17 cellular contexts compared by ENCODE assay signal in the genomic region with DNA sequence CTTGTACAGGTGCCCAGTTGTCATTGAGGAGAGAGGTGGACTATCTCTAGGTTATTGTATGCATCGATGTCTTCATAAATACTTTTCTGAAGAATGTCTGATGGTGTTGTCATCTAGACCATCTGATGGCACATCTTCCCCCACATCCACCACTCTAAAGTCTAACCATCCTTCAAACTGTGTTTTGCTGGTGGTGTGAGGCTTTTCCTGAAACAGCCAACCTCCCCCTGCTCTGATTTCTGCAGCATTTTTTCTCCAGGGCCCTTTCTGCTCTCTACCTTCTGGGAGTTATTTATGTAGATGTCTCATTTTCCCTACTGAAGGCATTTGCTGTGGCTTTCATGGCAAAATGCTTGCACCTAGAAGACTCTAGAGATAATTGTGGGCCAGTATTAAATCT. TPM values are rescaled to one million over a fixed set of nuclear protein-coding genes. Genes with fewer than 3 reads are reported as not detected.
DNase-seq lines count a peak whose midpoint lies in the region; ATAC-seq, FAIRE-seq and TF ChIP-seq lines count a peak whose summit lies in the region.
"Had no signal": no experiment of that assay in that cellular context is flagged by ENCODE, and none has a peak within 500 bp of the region (broad histone marks: within the 10 kb centered on the region; RNA-seq: fewer than 3 reads in every experiment).

No MANE protein-coding gene starts in this region.

- H3K4me1 Mint-ChIP-seq in activated CD4-positive, alpha-beta T cell treated with anti-CD3 and anti-CD28 coated beads, Interleukin-2, amount 10 ng/mL, durations not matched to agents 24 days and 14 days = peaks cover 3% of the 10 kb centered on the region
- H3K4me1 Mint-ChIP-seq in activated CD4-positive, alpha-beta T cell treated with anti-CD3 and anti-CD28 coated beads for 36 hours = peaks cover 6% of the 10 kb centered on the region
- peaks cover 62% of the 10 kb centered on the region for H3K4me1 Mint-ChIP-seq in brain

- no peaks in the 10 kb centered on the region for H3K9me3 ChIP-seq in muscle layer of duodenum (ENCODE audit: control insufficient read depth in 1 of 2, low read length in 2 of 2)
- H3K9me3 ChIP-seq in stomach = no peaks in the 10 kb centered on the region
- no peaks in the 10 kb centered on the region for H3K9me3 ChIP-seq in vagina

- no peak for TF ChIP-seq CTCF in brain (conservative IDR thresholded peaks at IDR 0.05)
- no peak for TF ChIP-seq CTCF in stomach (IDR thresholded peaks at IDR 0.05)
- TF ChIP-seq CTCF in vagina (IDR thresholded peaks at IDR 0.05) = no peak
- no peak for TF ChIP-seq CTCF in D721Med (IDR thresholded peaks at IDR 0.05; ENCODE audit: insufficient read depth, missing control alignments)

- H3K27ac ChIP-seq in muscle layer of duodenum (ENCODE audit: low read length) (no peak overlapping the region), stomach (no peak overlapping the region), vagina (no peak overlapping the region)
- H3K27ac ChIP-seq: BLaER1 treated with 17β-estradiol and CSF1 and Interleukin-3, amounts not matched to agents 10 nM and 100 nM had no signal

- POLR2A ChIA-PET in activated CD4-positive, alpha-beta T cell treated with anti-CD3 and anti-CD28 coated beads for 36 hours (lab: Charles Lee) = no interaction called here

- no peaks in the 10 kb centered on the region for H3K36me3 ChIP-seq in muscle layer of duodenum (ENCODE audit: control insufficient read depth in 1 of 2, insufficient read depth in 2 of 2, low read length in 2 of 2)
- H3K36me3 ChIP-seq in stomach = no peaks in the 10 kb centered on the region
- no peaks in the 10 kb centered on the region for H3K36me3 ChIP-seq in vagina
- H3K36me3 ChIP-seq: BLaER1 treated with 17β-estradiol and CSF1 and Interleukin-3, amounts not matched to agents 10 nM and 100 nM had no signal

- H3K4me3 Mint-ChIP-seq in activated CD4-positive, alpha-beta T cell treated with anti-CD3 and anti-CD28 coated beads, Interleukin-2, amount 10 ng/mL, durations not matched to agents 24 days and 14 days = peak overlapping the region; percentile 15
- no peak overlapping the region for H3K4me3 Mint-ChIP-seq in activated CD4-positive, alpha-beta T cell treated with anti-CD3 and anti-CD28 coated beads for 36 hours
- H3K4me3 Mint-ChIP-seq in brain = peak overlapping the region; percentile 86 to 93 (median 89)
- H3K4me3 Mint-ChIP-seq: activated CD4-positive, alpha-beta T cell treated with anti-CD3 and anti-CD28 coated beads, Interleukin-2, amount 10 ng/mL, durations not matched to agents 7 days and 5 days had no signal

- ATAC-seq in activated CD4-positive, alpha-beta T cell treated with anti-CD3 and anti-CD28 coated beads for 36 hours = no peak
- ATAC-seq in GM18502 (IDR thresholded peaks at IDR 0.05; ENCODE audit: poor library complexity, unreplicated experiment) = no peak

- peaks cover 63% of the 10 kb centered on the region for H3K27me3 Mint-ChIP-seq in activated CD4-positive, alpha-beta T cell treated with anti-CD3 and anti-CD28 coated beads, Interleukin-2, amount 10 ng/mL, durations not matched to agents 24 days and 14 days
- peaks cover 57% of the 10 kb centered on the region for H3K27me3 Mint-ChIP-seq in activated CD4-positive, alpha-beta T cell treated with anti-CD3 and anti-CD28 coated beads for 36 hours
- H3K27me3 Mint-ChIP-seq in brain = peaks cover 29% of the 10 kb centered on the region

- WGBS in stomach, 5 donors = 67 to 87% (median 82%) methylated on average over 1 of the region's 1 CpG

- no peaks in the 10 kb centered on the region for H3K27me3 ChIP-seq in muscle layer of duodenum (ENCODE audit: low read depth, low read length)
- peaks cover 0 to 31% (median 6%) of the 10 kb centered on the region in 3 donors for H3K27me3 ChIP-seq in stomach
- no peaks in the 10 kb centered on the region for H3K27me3 ChIP-seq in vagina
- H3K27me3 ChIP-seq: BLaER1 treated with 17β-estradiol and CSF1 and Interleukin-3, amounts not matched to agents 10 nM and 100 nM had no signal

- TF ChIP-seq POLR2A in stomach (IDR thresholded peaks at IDR 0.05) (no peak), vagina (IDR thresholded peaks at IDR 0.05) (no peak)

- no peak for TF ChIP-seq EP300 in stomach (IDR thresholded peaks at IDR 0.05)

- H3K36me3 Mint-ChIP-seq in activated CD4-positive, alpha-beta T cell treated with anti-CD3 and anti-CD28 coated beads, Interleukin-2, amount 10 ng/mL, durations not matched to agents 24 days and 14 days (ENCODE audit: low read depth) = no peaks in the 10 kb centered on the region
- H3K36me3 Mint-ChIP-seq in activated CD4-positive, alpha-beta T cell treated with anti-CD3 and anti-CD28 coated beads for 36 hours (ENCODE audit: low read depth) = no peaks in the 10 kb centered on the region
- peaks cover 5% of the 10 kb centered on the region for H3K36me3 Mint-ChIP-seq in brain

- H3K27ac Mint-ChIP-seq in activated CD4-positive, alpha-beta T cell treated with anti-CD3 and anti-CD28 coated beads, Interleukin-2, amount 10 ng/mL, durations not matched to agents 24 days and 14 days = no peak overlapping the region
- no peak overlapping the region for H3K27ac Mint-ChIP-seq in activated CD4-positive, alpha-beta T cell treated with anti-CD3 and anti-CD28 coated beads for 36 hours
- peak overlapping the region in 4 of 5 experiments; percentile 14 to 92 (median 84) for H3K27ac Mint-ChIP-seq in brain
- H3K27ac Mint-ChIP-seq: activated CD4-positive, alpha-beta T cell treated with anti-CD3 and anti-CD28 coated beads, Interleukin-2, amount 10 ng/mL, durations not matched to agents 7 days and 5 days had no signal

- peaks cover 8 to 19% of the 10 kb centered on the region in 2 donors for H3K4me1 ChIP-seq in muscle layer of duodenum (ENCODE audit: control insufficient read depth in 1 of 2, insufficient read depth in 2 of 2, low read length in 2 of 2)
- H3K4me1 ChIP-seq in stomach = peaks cover 34 to 76% (median 48%) of the 10 kb centered on the region in 4 donors
- H3K4me1 ChIP-seq in vagina = peaks cover 38% of the 10 kb centered on the region
- H3K4me1 ChIP-seq: BLaER1 treated with 17β-estradiol and CSF1 and Interleukin-3, amounts not matched to agents 10 nM and 100 nM had no signal

- no peak for FAIRE-seq in D721Med (lab: Jason Lieb, UNC)
- FAIRE-seq: endothelial cell of umbilical vein, TTC549 had no signal

- no peak for DNase-seq in activated CD4-positive, alpha-beta T cell treated with anti-CD3 and anti-CD28 coated beads, Interleukin-2, amount 10 ng/mL, durations not matched to agents 24 days and 14 days
- DNase-seq in activated CD4-positive, alpha-beta T cell treated with anti-CD3 and anti-CD28 coated beads for 36 hours = no peak
- no peak for DNase-seq in stomach
- DNase-seq in vagina (ENCODE audit: extremely low spot score in 2 of 2) = no peak
- no peak for DNase-seq in D721Med (ENCODE audit: insufficient read length, low spot score)
- DNase-seq: activated CD4-positive, alpha-beta T cell treated with anti-CD3 and anti-CD28 coated beads, Interleukin-2, amount 10 ng/mL, durations not matched to agents 7 days and 5 days; activated CD8-positive, alpha-beta memory T cell treated with anti-CD3 and anti-CD28 coated beads, Interleukin-2, amount 50 U/mL, for 4 hours; activated naive CD4-positive, alpha-beta T cell treated with Interleukin-2 at 50 U/mL for 16 hours; aorta; NCI-H1417 treated with DMSO at 0.1 percent for 48 hours; NCI-H2171 treated with DMSO at 0.1 percent for 48 hours had no signal

- CTCF ChIA-PET in activated CD4-positive, alpha-beta T cell treated with anti-CD3 and anti-CD28 coated beads for 36 hours (lab: Charles Lee) = no interaction called here

- intact Hi-C loops in activated CD4-positive, alpha-beta T cell treated with anti-CD3 and anti-CD28 coated beads, Interleukin-2, amount 10 ng/mL, durations not matched to agents 24 days and 14 days (cut with micrococcal nuclease) = no loop called here
- intact Hi-C loops in activated CD4-positive, alpha-beta T cell treated with anti-CD3 and anti-CD28 coated beads for 36 hours (cut with DNase I, micrococcal nuclease) = loop anchor here in 1 of 2 experiments (5.0 kb wide), 1 partner anchor 322 kb away; no protein-coding TSS in a partner anchor
- intact Hi-C loops in stomach (cut with DNase I; ENCODE audit: low total_unique reads) (no loop called here), vagina (cut with DNase I) (no loop called here)

- no peaks in the 10 kb centered on the region for H3K9me3 Mint-ChIP-seq in activated CD4-positive, alpha-beta T cell treated with anti-CD3 and anti-CD28 coated beads, Interleukin-2, amount 10 ng/mL, durations not matched to agents 24 days and 14 days
- H3K9me3 Mint-ChIP-seq in activated CD4-positive, alpha-beta T cell treated with anti-CD3 and anti-CD28 coated beads for 36 hours (ENCODE audit: low read depth) = no peaks in the 10 kb centered on the region
- peaks cover 0 to 5% (median 0%) of the 10 kb centered on the region in 5 experiments for H3K9me3 Mint-ChIP-seq in brain
- H3K9me3 Mint-ChIP-seq: activated CD4-positive, alpha-beta T cell treated with anti-CD3 and anti-CD28 coated beads, Interleukin-2, amount 10 ng/mL, durations not matched to agents 7 days and 5 days had no signal

- H3K4me3 ChIP-seq in muscle layer of duodenum (ENCODE audit: low read depth in 1 of 2, low read length in 2 of 2) (peak overlapping the region; percentile 69 to 76), stomach (peak overlapping the region; percentile 62 to 73 (median 64)), vagina (peak overlapping the region in 1 of 2 donors; percentile 71)
- H3K4me3 ChIP-seq: BLaER1 treated with 17β-estradiol and CSF1 and Interleukin-3, amounts not matched to agents 10 nM and 100 nM had no signal

RNA-seq across cellular contexts. Expression of gene PLCE1, which starts 1.5 kb away (rescaled TPM):
- total RNA-seq in activated CD4-positive, alpha-beta T cell treated with anti-CD3 and anti-CD28 coated beads, Interleukin-2, amount 10 ng/mL, durations not matched to agents 24 days and 14 days = not detected in 2 replicates
- under 1 TPM; 0.02 to 0.04 TPM for total RNA-seq in activated CD4-positive, alpha-beta T cell treated with anti-CD3 and anti-CD28 coated beads for 36 hours
- polyA plus RNA-seq in brain (ENCODE audit: insufficient read depth, low read depth, low replicate concordance) = 2.7 TPM
- total RNA-seq in stomach = 10 to 100 TPM; 12.0 to 25.5 (median 19.2) TPM
- 1 to 10 TPM in 2 of 3 donors, under 1 TPM in 1; 0.98 to 5.3 (median 2.1) TPM for polyA plus RNA-seq in stomach
- total RNA-seq in vagina = 13.0 TPM

Comparison
In these comparisons a context has a peak if more than half of its experiments do, and no peak if none do; other contexts are left out.
1. H3K27ac Mint-ChIP-seq: peak in brain (4 of 5); none in activated CD4-positive, alpha-beta T cell treated with anti-CD3 and anti-CD28 coated beads, Interleukin-2, amount 10 ng/mL, durations not matched to agents 24 days and 14 days (single experiment) and activated CD4-positive, alpha-beta T cell treated with anti-CD3 and anti-CD28 coated beads for 36 hours (single experiment).
2. RNA of gene PLCE1, which starts 1.5 kb away (total RNA-seq): 12.0 to 25.5 TPM in stomach and 13.0 TPM in vagina (single experiment); 0.02 to 0.04 TPM in activated CD4-positive, alpha-beta T cell treated with anti-CD3 and anti-CD28 coated beads for 36 hours and not detected in activated CD4-positive, alpha-beta T cell treated with anti-CD3 and anti-CD28 coated beads, Interleukin-2, amount 10 ng/mL, durations not matched to agents 24 days and 14 days; every median in the first group is over 10 times any median in the second.